16 cellular contexts compared by ENCODE assay signal in genomic region chr1:218357211-218357892, GRCh38. TPM values are rescaled to one million over a fixed set of nuclear protein-coding genes. Genes with fewer than 3 reads are reported as not detected.
A peak's percentile ranks its signal among the peaks of the same experiment; 100 is the strongest.
DNase-seq lines count a peak whose midpoint lies in the region; ATAC-seq and TF ChIP-seq lines count a peak whose summit lies in the region.
"Had no signal": no experiment of that assay in that cellular context is flagged by ENCODE, and none has a peak within 500 bp of the region (broad histone marks: within the 10 kb centered on the region; RNA-seq: fewer than 3 reads in every experiment).

No MANE protein-coding gene starts in this region.

- ATAC-seq in right lobe of liver: no peak
- ATAC-seq: WTC11 had no signal

- peak; percentile 23 for DNase-seq in NB4 (ENCODE audit: low read depth)
- DNase-seq in ascending aorta (ENCODE audit: low spot score in 2 of 2): no peak
- no peak for DNase-seq in hepatocyte (ENCODE audit: low spot score)
- DNase-seq in testis: no peak
- no peak for DNase-seq in right lobe of liver
- no peak for DNase-seq in Karpas-422
- DNase-seq in ovary: no peak
- no peak for DNase-seq in NCI-H1694 treated with DMSO at 0.1 percent for 48 hours (lab: John Stamatoyannopoulos, UW)
- DNase-seq: activated naive CD8-positive, alpha-beta T cell treated with anti-CD3 and anti-CD28 coated beads, Interleukin-2, amount 10 ng/mL, durations not matched to agents 7 days and 5 days; DMS79 treated with DMSO at 0.1 percent for 48 hours; KG1; NCI-H187; NCI-H526; SHP77 treated with DMSO at 0.1 percent for 48 hours had no signal

- H3K27ac ChIP-seq in ascending aorta (peak overlapping the region; percentile 62 to 69), hepatocyte (peak overlapping the region; percentile 36), testis (peak overlapping the region; percentile 32 to 52), right lobe of liver (no peak overlapping the region), Karpas-422 (ENCODE audit: low read length) (no peak overlapping the region), ovary (no peak overlapping the region)
- H3K27ac ChIP-seq: BLaER1 treated with 17β-estradiol and CSF1 and Interleukin-3, amounts not matched to agents 10 nM and 100 nM had no signal

- 82% methylated on average over 10 of the region's 10 CpGs for WGBS in hepatocyte (ENCODE audit: low lambda C conversion rate, missing lambda C conversion rate)
- WGBS in testis, 2 donors: 51 to 70% methylated on average over 10 of the region's 10 CpGs
- 67% methylated on average over 10 of the region's 10 CpGs for WGBS in right lobe of liver (ENCODE audit: insufficient coverage, low coverage, low lambda C conversion rate, missing lambda C conversion rate)
- 63 to 74% (median 72%) methylated on average over 10 of the region's 10 CpGs for WGBS in ovary, 3 donors

- H4K20me1 ChIP-seq in hepatocyte (ENCODE audit: insufficient read depth, poor library complexity, severe bottlenecking) (no peaks in the 10 kb centered on the region), Karpas-422 (ENCODE audit: insufficient read depth, low read depth, low read length) (no peaks in the 10 kb centered on the region)
- H4K20me1 ChIP-seq: BLaER1 treated with 17β-estradiol and CSF1 and Interleukin-3, amounts not matched to agents 10 nM and 100 nM had no signal

- H3K79me2 ChIP-seq in hepatocyte (peaks cover 64% of the 10 kb centered on the region), Karpas-422 (ENCODE audit: low read length) (no peaks in the 10 kb centered on the region)

- no peaks in the 10 kb centered on the region for H3K9me3 ChIP-seq in ascending aorta
- H3K9me3 ChIP-seq in hepatocyte (ENCODE audit: low read depth): no peaks in the 10 kb centered on the region
- H3K9me3 ChIP-seq in testis: no peaks in the 10 kb centered on the region
- H3K9me3 ChIP-seq in right lobe of liver: no peaks in the 10 kb centered on the region
- no peaks in the 10 kb centered on the region for H3K9me3 ChIP-seq in Karpas-422 (ENCODE audit: low read length)
- H3K9me3 ChIP-seq in ovary: no peaks in the 10 kb centered on the region
- H3K9me3 ChIP-seq: BLaER1 treated with 17β-estradiol and CSF1 and Interleukin-3, amounts not matched to agents 10 nM and 100 nM had no signal

- no peak overlapping the region for H2AFZ ChIP-seq in hepatocyte
- H2AFZ ChIP-seq in Karpas-422 (ENCODE audit: low read length): no peak overlapping the region

- H3K4me2 ChIP-seq in hepatocyte: peak overlapping the region; percentile 38
- H3K4me2 ChIP-seq in Karpas-422 (ENCODE audit: low read depth, low read length, poor library complexity, severe bottlenecking): no peak overlapping the region
- H3K4me2 ChIP-seq: BLaER1 treated with 17β-estradiol and CSF1 and Interleukin-3, amounts not matched to agents 10 nM and 100 nM had no signal

- H3K9me2 ChIP-seq in hepatocyte (replicated peaks; ENCODE audit: insufficient read depth): no peaks in the 10 kb centered on the region
- no peaks in the 10 kb centered on the region for H3K9me2 ChIP-seq in Karpas-422 (replicated peaks; ENCODE audit: insufficient read depth, low read length)

- H3K4me3 ChIP-seq in NB4 (ENCODE audit: low read depth, low read length) (no peak overlapping the region), ascending aorta (peak overlapping the region; percentile 16 to 34), hepatocyte (no peak overlapping the region), testis (no peak overlapping the region), right lobe of liver (no peak overlapping the region), Karpas-422 (ENCODE audit: low read length) (no peak overlapping the region), ovary (no peak overlapping the region)
- H3K4me3 ChIP-seq: BLaER1 treated with 17β-estradiol and CSF1 and Interleukin-3, amounts not matched to agents 10 nM and 100 nM had no signal

- no peak for TF ChIP-seq EP300 in ovary (IDR thresholded peaks at IDR 0.05)

- no peak for TF ChIP-seq POLR2A in NB4 (IDR thresholded peaks at IDR 0.05; ENCODE audit: extremely low read depth, insufficient read length)
- no peak for TF ChIP-seq POLR2A in testis (IDR thresholded peaks at IDR 0.05)
- TF ChIP-seq POLR2A in right lobe of liver (IDR thresholded peaks at IDR 0.05): no peak
- TF ChIP-seq POLR2A in ovary (IDR thresholded peaks at IDR 0.05): no peak

- no peaks in the 10 kb centered on the region for H3K27me3 ChIP-seq in ascending aorta
- H3K27me3 ChIP-seq in hepatocyte: no peaks in the 10 kb centered on the region
- H3K27me3 ChIP-seq in testis: no peaks in the 10 kb centered on the region
- H3K27me3 ChIP-seq in right lobe of liver: no peaks in the 10 kb centered on the region
- no peaks in the 10 kb centered on the region for H3K27me3 ChIP-seq in Karpas-422 (ENCODE audit: low read length)
- H3K27me3 ChIP-seq in ovary: no peaks in the 10 kb centered on the region

- intact Hi-C loops in ascending aorta (cut with DNase I): no loop called here
- intact Hi-C loops in testis (cut with DNase I; ENCODE audit: low total_unique reads): no loop called here
- intact Hi-C loops in right lobe of liver (cut with DNase I): no loop called here
- intact Hi-C loops in ovary (cut with DNase I): loop anchor here in 1 of 4 donors (10.0 kb wide), 1 partner anchor 77 kb away; no protein-coding TSS in a partner anchor

- TF ChIP-seq CTCF in NB4 (IDR thresholded peaks at IDR 0.05; ENCODE audit: low read depth, low read length): no peak
- TF ChIP-seq CTCF in ascending aorta (IDR thresholded peaks at IDR 0.05): no peak
- no peak for TF ChIP-seq CTCF in hepatocyte (IDR thresholded peaks at IDR 0.05; ENCODE audit: poor library complexity)
- no peak for TF ChIP-seq CTCF in testis (IDR thresholded peaks at IDR 0.05)
- TF ChIP-seq CTCF in right lobe of liver (IDR thresholded peaks at IDR 0.05): no peak
- TF ChIP-seq CTCF in ovary (IDR thresholded peaks at IDR 0.05): no peak

- H3K36me3 ChIP-seq in ascending aorta: no peaks in the 10 kb centered on the region
- H3K36me3 ChIP-seq in hepatocyte (replicated peaks; ENCODE audit: insufficient read depth, low read depth): no peaks in the 10 kb centered on the region
- H3K36me3 ChIP-seq in testis (ENCODE audit: low read depth, missing control alignments): no peaks in the 10 kb centered on the region
- no peaks in the 10 kb centered on the region for H3K36me3 ChIP-seq in right lobe of liver
- H3K36me3 ChIP-seq in Karpas-422 (ENCODE audit: insufficient read depth, low read length): no peaks in the 10 kb centered on the region
- H3K36me3 ChIP-seq in ovary: no peaks in the 10 kb centered on the region
- H3K36me3 ChIP-seq: BLaER1 treated with 17β-estradiol and CSF1 and Interleukin-3, amounts not matched to agents 10 nM and 100 nM had no signal

- H3K4me1 ChIP-seq in ascending aorta: peaks cover 5 to 11% of the 10 kb centered on the region in 2 donors
- no peaks in the 10 kb centered on the region for H3K4me1 ChIP-seq in hepatocyte (ENCODE audit: insufficient read depth)
- H3K4me1 ChIP-seq in testis: peaks cover 4% of the 10 kb centered on the region
- H3K4me1 ChIP-seq in right lobe of liver: no peaks in the 10 kb centered on the region
- H3K4me1 ChIP-seq in Karpas-422 (ENCODE audit: low read length): no peaks in the 10 kb centered on the region
- H3K4me1 ChIP-seq in ovary (ENCODE audit: insufficient read depth): peaks cover 2% of the 10 kb centered on the region

- H3K9ac ChIP-seq in Karpas-422 (ENCODE audit: low read length): no peak overlapping the region
- H3K9ac ChIP-seq: BLaER1 treated with 17β-estradiol and CSF1 and Interleukin-3, amounts not matched to agents 10 nM and 100 nM had no signal

RNA-seq across cellular contexts. Expression of gene TGFB2, which starts 12.2 kb away (rescaled TPM):
- total RNA-seq in ascending aorta (9.9 TPM), hepatocyte (15.0 and 17.1 TPM in 2 replicates), testis (1 to 10 TPM; 2.4 to 2.6 TPM), right lobe of liver (1 to 10 TPM in 1 of 6 experiments, under 1 TPM in 5; 0.18 to 2.8 (median 0.34) TPM), ovary (10 to 100 TPM in 3 of 7 donors, 1 to 10 TPM in 4; 5.1 to 29.4 (median 9.3) TPM)
- polyA plus RNA-seq in hepatocyte (6.7 and 13.6 TPM in 2 replicates), testis (ENCODE audit: insufficient read depth, low read depth, low replicate concordance) (4.5 TPM), ovary (10 to 100 TPM in 1 of 2 donors, 1 to 10 TPM in 1; 3.8 to 11.7 TPM)
- not detected in 2 replicates for total RNA-seq in Karpas-422 (2014; rRNA removed; shearing (Covaris generic); ENCODE audit: low replicate concordance)
- total RNA-seq: activated naive CD8-positive, alpha-beta T cell treated with anti-CD3 and anti-CD28 coated beads, Interleukin-2, amount 10 ng/mL, durations not matched to agents 7 days and 5 days had no signal

Comparison
In these comparisons a context has a peak if more than half of its experiments do, and no peak if none do; other contexts are left out.
1. H3K4me3 ChIP-seq: peak in ascending aorta (2 of 2); none in NB4 (single experiment), hepatocyte (single experiment), testis (0 of 2), right lobe of liver (0 of 3), Karpas-422 (single experiment) and ovary (single experiment).
2. H3K27ac ChIP-seq: peak in ascending aorta (2 of 2), hepatocyte (single experiment) and testis (2 of 2); none in right lobe of liver (0 of 3), Karpas-422 (single experiment) and ovary (0 of 2).